In genomic region chr10:50512743-50513416, GRCh38 we compare ENCODE assay signal across 11 cellular contexts.
DNase-seq lines count a peak whose midpoint lies in the region; ATAC-seq, FAIRE-seq and TF ChIP-seq lines count a peak whose summit lies in the region.
"Had no signal": no experiment of that assay in that cellular context is flagged by ENCODE, and none has a peak within 500 bp of the region (broad histone marks: within the 10 kb centered on the region; RNA-seq: fewer than 3 reads in every experiment).

No MANE protein-coding gene starts in this region.

- H4K20me1 ChIP-seq in keratinocyte (ENCODE audit: control insufficient read depth, extremely low read depth, insufficient read depth, low read length) (no peaks in the 10 kb centered on the region), osteoblast (ENCODE audit: insufficient read depth, low read length) (peaks cover 16% of the 10 kb centered on the region)

- ATAC-seq in GM18520 (IDR thresholded peaks at IDR 0.05; ENCODE audit: unreplicated experiment) (peak; percentile 34), GM21526 (IDR thresholded peaks at IDR 0.05; ENCODE audit: low FRiP score, unreplicated experiment) (peak; percentile 49), HG03521 (IDR thresholded peaks at IDR 0.05; ENCODE audit: unreplicated experiment) (peak; percentile 34), aorta (ENCODE audit: low FRiP score) (no peak)

- H3K27me3 ChIP-seq in keratinocyte (ENCODE audit: control insufficient read depth, extremely low read depth, insufficient read depth, low read length): no peaks in the 10 kb centered on the region
- H3K27me3 ChIP-seq in aorta (ENCODE audit: control insufficient read depth in 1 of 2, insufficient read depth in 2 of 2, low read length in 1 of 2): no peaks in the 10 kb centered on the region
- no peaks in the 10 kb centered on the region for H3K27me3 ChIP-seq in osteoblast (ENCODE audit: insufficient read depth, low read length)
- H3K27me3 ChIP-seq: Peyer's patch had no signal

- no peaks in the 10 kb centered on the region for H3K36me3 ChIP-seq in keratinocyte (ENCODE audit: control insufficient read depth in 2 of 2, extremely low read depth in 1 of 2, insufficient read depth in 2 of 2, low read length in 2 of 2)
- no peaks in the 10 kb centered on the region for H3K36me3 ChIP-seq in aorta (ENCODE audit: control insufficient read depth in 1 of 2, insufficient read depth in 2 of 2, low read length in 1 of 2)
- no peaks in the 10 kb centered on the region for H3K36me3 ChIP-seq in osteoblast (ENCODE audit: insufficient read depth, low read length)
- H3K36me3 ChIP-seq: Peyer's patch had no signal

- H3K9me1 ChIP-seq in keratinocyte (ENCODE audit: control insufficient read depth, extremely low read depth, insufficient read depth, low read length): no peaks in the 10 kb centered on the region

- intact Hi-C loops in aorta (cut with DNase I): no loop called here

- dilution Hi-C loops in keratinocyte (cut with MboI; ENCODE audit: extremely low pct_ligation_motif_present, low sequenced_read_pairs): no loop called here

- no peaks in the 10 kb centered on the region for H3K9me3 ChIP-seq in keratinocyte (ENCODE audit: control insufficient read depth, low read depth, low read length)
- H3K9me3 ChIP-seq in aorta (ENCODE audit: control insufficient read depth, low read length): no peaks in the 10 kb centered on the region
- no peaks in the 10 kb centered on the region for H3K9me3 ChIP-seq in osteoblast (ENCODE audit: low read depth, low read length)
- H3K9me3 ChIP-seq: Peyer's patch had no signal

- H3K27ac ChIP-seq in keratinocyte (ENCODE audit: control insufficient read depth, insufficient read depth, low read length) (no peak overlapping the region), aorta (ENCODE audit: low read depth in 1 of 2, low read length in 2 of 2) (no peak overlapping the region), osteoblast (ENCODE audit: low read depth, low read length) (no peak overlapping the region)

- peak; percentile 48 for FAIRE-seq in keratinocyte (lab: Jason Lieb, UNC)

- H3K4me3 ChIP-seq in keratinocyte (ENCODE audit: control insufficient read depth in 2 of 3, extremely low read depth in 1 of 3, insufficient read depth in 2 of 3, low read depth in 1 of 3, low read length in 3 of 3) (no peak overlapping the region), aorta (ENCODE audit: low read length in 2 of 2) (no peak overlapping the region), osteoblast (ENCODE audit: insufficient read depth, low read length) (no peak overlapping the region)
- H3K4me3 ChIP-seq: Peyer's patch had no signal

- DNase-seq in keratinocyte (ENCODE audit: low read depth, low spot score): no peak
- DNase-seq in SHP77 treated with DMSO at 0.1 percent for 48 hours (lab: John Stamatoyannopoulos, UW): no peak
- DNase-seq in aorta: no peak
- DNase-seq in osteoblast (ENCODE audit: insufficient read length, low spot score, missing footprints): no peak
- no peak for DNase-seq in mesenteric fat pad (ENCODE audit: low spot score)
- DNase-seq: anterior cingulate cortex, GOT3 had no signal

- no peak overlapping the region for H3K4me2 ChIP-seq in keratinocyte (ENCODE audit: control insufficient read depth, extremely low read depth, insufficient read depth, low read depth, low read length)
- H3K4me2 ChIP-seq in osteoblast (ENCODE audit: insufficient read depth, low read length): no peak overlapping the region

- H3K79me2 ChIP-seq in keratinocyte (ENCODE audit: control insufficient read depth, insufficient read depth, low read length) (no peaks in the 10 kb centered on the region), osteoblast (ENCODE audit: insufficient read depth, low read length) (peaks cover 2% of the 10 kb centered on the region)

- peaks cover 19% of the 10 kb centered on the region for H3K4me1 ChIP-seq in keratinocyte (ENCODE audit: control insufficient read depth, extremely low read depth, insufficient read depth, low read length)
- H3K4me1 ChIP-seq in aorta (ENCODE audit: control insufficient read depth in 1 of 2, insufficient read depth in 2 of 2, low read length in 2 of 2): peaks cover 0 to 2% of the 10 kb centered on the region in 2 donors
- peaks cover 12% of the 10 kb centered on the region for H3K4me1 ChIP-seq in osteoblast (ENCODE audit: insufficient read depth, low read length)

- no peak overlapping the region for H2AFZ ChIP-seq in keratinocyte (ENCODE audit: control insufficient read depth, low read length)
- H2AFZ ChIP-seq in osteoblast (ENCODE audit: low read length): no peak overlapping the region

- TF ChIP-seq CTCF in keratinocyte (optimal IDR thresholded peaks at IDR 0.05 in 1 of 3, IDR thresholded peaks at IDR 0.05 in 1 of 3, conservative IDR thresholded peaks at IDR 0.05 in 1 of 3; ENCODE audit: extremely low read depth in 1 of 3, insufficient read depth in 2 of 3, low read length in 3 of 3): no peak
- no peak for TF ChIP-seq CTCF in osteoblast (IDR thresholded peaks at IDR 0.05; ENCODE audit: extremely low read depth, low read depth, low read length)

- H3K9ac ChIP-seq in keratinocyte (ENCODE audit: control insufficient read depth, extremely low read depth, insufficient read depth, low read length): no peak overlapping the region

- 94 to 96% methylated on average over 3 of the region's 3 CpGs for WGBS in aorta, 2 donors
